ENCODE assay signal across 1 cellular context in the genomic region with DNA sequence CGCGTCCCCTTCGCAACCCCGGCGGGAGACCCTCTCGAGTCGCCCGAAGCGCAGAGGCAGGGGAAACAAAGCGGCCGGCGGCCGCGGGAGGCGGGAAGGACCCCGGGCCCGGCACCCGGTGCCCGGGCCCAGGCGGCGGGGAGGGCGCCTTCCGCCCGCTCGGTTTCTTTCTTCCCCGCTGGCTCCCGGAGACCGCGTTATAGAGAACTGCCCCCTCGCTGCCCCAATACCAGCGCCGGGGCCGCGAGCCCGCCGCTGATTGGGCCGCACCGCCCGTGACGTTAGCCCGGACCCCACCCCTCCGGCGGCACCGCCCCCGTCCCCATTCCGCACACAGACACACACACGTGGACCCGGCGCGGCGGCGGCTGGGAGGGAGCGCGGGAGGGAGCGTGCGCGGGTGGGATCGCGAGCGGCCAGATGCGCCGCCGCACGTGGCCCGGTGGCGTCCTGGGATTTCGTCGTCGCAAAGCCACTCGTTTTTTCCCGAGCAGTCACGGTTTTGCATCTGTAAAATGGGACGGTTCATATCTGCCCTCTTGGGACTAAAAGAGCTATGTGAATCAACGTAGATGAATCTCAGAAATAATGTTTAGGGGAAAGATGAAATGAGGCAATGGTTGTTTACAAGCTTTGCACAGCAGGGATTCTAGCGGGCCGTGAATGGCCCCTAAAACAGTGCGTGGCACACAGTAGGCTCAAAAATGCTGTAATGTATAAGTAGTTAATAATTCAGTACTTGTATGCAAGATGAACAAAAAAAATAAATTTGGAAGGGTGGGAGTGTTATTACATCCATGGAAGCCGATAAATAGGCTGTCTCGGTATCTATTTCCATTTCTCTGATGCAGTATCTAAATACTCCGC.
TF ChIP-seq lines count a peak whose summit lies in the region.

A gene (minus strand): TSS at position 209 of the 867 bp plus-strand sequence. CDS start 462 bp downstream, outside the sequence.

TF ChIP-seq in HepG2, 621 proteins besides CTCF, POLR2A, EP300 and RAD21 (continued from another document and continues in another):
- TF ChIP-seq, protein P1, sequence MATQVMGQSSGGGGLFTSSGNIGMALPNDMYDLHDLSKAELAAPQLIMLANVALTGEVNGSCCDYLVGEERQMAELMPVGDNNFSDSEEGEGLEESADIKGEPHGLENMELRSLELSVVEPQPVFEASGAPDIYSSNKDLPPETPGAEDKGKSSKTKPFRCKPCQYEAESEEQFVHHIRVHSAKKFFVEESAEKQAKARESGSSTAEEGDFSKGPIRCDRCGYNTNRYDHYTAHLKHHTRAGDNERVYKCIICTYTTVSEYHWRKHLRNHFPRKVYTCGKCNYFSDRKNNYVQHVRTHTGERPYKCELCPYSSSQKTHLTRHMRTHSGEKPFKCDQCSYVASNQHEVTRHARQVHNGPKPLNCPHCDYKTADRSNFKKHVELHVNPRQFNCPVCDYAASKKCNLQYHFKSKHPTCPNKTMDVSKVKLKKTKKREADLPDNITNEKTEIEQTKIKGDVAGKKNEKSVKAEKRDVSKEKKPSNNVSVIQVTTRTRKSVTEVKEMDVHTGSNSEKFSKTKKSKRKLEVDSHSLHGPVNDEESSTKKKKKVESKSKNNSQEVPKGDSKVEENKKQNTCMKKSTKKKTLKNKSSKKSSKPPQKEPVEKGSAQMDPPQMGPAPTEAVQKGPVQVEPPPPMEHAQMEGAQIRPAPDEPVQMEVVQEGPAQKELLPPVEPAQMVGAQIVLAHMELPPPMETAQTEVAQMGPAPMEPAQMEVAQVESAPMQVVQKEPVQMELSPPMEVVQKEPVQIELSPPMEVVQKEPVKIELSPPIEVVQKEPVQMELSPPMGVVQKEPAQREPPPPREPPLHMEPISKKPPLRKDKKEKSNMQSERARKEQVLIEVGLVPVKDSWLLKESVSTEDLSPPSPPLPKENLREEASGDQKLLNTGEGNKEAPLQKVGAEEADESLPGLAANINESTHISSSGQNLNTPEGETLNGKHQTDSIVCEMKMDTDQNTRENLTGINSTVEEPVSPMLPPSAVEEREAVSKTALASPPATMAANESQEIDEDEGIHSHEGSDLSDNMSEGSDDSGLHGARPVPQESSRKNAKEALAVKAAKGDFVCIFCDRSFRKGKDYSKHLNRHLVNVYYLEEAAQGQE (IDR thresholded peaks at IDR 0.05; ENCODE audit: borderline replicate concordance in 1 of 2, low read depth in 1 of 2, low read length in 2 of 2): peak in 1 of 2 experiments; percentile 13; a peak in 1 of 4 replicates
- TF ChIP-seq GATAD1 (CRISPR knock-in tag; IDR thresholded peaks at IDR 0.05) (peak; percentile 76), ZNF577 (CRISPR knock-in tag; IDR thresholded peaks at IDR 0.05; ENCODE audit: borderline replicate concordance, low read depth) (no peak), PCBP2 (optimal IDR thresholded peaks at IDR 0.05; ENCODE audit: low read depth, low read length, poor library complexity, severe bottlenecking) (no peak), ATF7 (IDR thresholded peaks at IDR 0.05) (no peak), ATF7 (CRISPR knock-in tag; IDR thresholded peaks at IDR 0.05) (peak; percentile 64; the same call in 1 of the 2 replicates), MXI1 (IDR thresholded peaks at IDR 0.05; ENCODE audit: borderline replicate concordance, low read depth, low read length) (peak; percentile 100), U2AF1 (optimal IDR thresholded peaks at IDR 0.05; ENCODE audit: low read depth, low read length) (no peak), ZNF562 (CRISPR knock-in tag; IDR thresholded peaks at IDR 0.05; ENCODE audit: borderline replicate concordance) (no peak), SMAD1 (CRISPR knock-in tag; IDR thresholded peaks at IDR 0.05; ENCODE audit: borderline replicate concordance, low read depth) (0 out of 2 replicates have a peak, but pooled peaks have one; percentile 70), ZNF674 (CRISPR knock-in tag; IDR thresholded peaks at IDR 0.05; ENCODE audit: low read depth) (no peak), MED13 (CRISPR knock-in tag; IDR thresholded peaks at IDR 0.05) (peak; percentile 89; the same call in 1 of the 2 replicates), KAT7 (CRISPR knock-in tag; IDR thresholded peaks at IDR 0.05; ENCODE audit: borderline replicate concordance) (peak; percentile 90; the same call in 1 of the 2 replicates), ATRX (CRISPR knock-in tag; IDR thresholded peaks at IDR 0.05; ENCODE audit: borderline replicate concordance) (no peak), SNAI1 (CRISPR knock-in tag; IDR thresholded peaks at IDR 0.05; ENCODE audit: borderline replicate concordance) (no peak; the same call in 1 of the 2 replicates), ZNF121 (CRISPR knock-in tag; IDR thresholded peaks at IDR 0.05) (no peak), ZNF713 (CRISPR knock-in tag; IDR thresholded peaks at IDR 0.05) (0 out of 2 replicates have a peak, but pooled peaks have one; percentile 83), HNF4A (CRISPR knock-in tag; IDR thresholded peaks at IDR 0.05) (0 out of 2 replicates have a peak, but pooled peaks have one; percentile 12)
- TF ChIP-seq, protein P2, sequence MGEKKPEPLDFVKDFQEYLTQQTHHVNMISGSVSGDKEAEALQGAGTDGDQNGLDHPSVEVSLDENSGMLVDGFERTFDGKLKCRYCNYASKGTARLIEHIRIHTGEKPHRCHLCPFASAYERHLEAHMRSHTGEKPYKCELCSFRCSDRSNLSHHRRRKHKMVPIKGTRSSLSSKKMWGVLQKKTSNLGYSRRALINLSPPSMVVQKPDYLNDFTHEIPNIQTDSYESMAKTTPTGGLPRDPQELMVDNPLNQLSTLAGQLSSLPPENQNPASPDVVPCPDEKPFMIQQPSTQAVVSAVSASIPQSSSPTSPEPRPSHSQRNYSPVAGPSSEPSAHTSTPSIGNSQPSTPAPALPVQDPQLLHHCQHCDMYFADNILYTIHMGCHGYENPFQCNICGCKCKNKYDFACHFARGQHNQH (CRISPR knock-in tag; IDR thresholded peaks at IDR 0.05): peak; percentile 86
- TF ChIP-seq, protein P3, sequence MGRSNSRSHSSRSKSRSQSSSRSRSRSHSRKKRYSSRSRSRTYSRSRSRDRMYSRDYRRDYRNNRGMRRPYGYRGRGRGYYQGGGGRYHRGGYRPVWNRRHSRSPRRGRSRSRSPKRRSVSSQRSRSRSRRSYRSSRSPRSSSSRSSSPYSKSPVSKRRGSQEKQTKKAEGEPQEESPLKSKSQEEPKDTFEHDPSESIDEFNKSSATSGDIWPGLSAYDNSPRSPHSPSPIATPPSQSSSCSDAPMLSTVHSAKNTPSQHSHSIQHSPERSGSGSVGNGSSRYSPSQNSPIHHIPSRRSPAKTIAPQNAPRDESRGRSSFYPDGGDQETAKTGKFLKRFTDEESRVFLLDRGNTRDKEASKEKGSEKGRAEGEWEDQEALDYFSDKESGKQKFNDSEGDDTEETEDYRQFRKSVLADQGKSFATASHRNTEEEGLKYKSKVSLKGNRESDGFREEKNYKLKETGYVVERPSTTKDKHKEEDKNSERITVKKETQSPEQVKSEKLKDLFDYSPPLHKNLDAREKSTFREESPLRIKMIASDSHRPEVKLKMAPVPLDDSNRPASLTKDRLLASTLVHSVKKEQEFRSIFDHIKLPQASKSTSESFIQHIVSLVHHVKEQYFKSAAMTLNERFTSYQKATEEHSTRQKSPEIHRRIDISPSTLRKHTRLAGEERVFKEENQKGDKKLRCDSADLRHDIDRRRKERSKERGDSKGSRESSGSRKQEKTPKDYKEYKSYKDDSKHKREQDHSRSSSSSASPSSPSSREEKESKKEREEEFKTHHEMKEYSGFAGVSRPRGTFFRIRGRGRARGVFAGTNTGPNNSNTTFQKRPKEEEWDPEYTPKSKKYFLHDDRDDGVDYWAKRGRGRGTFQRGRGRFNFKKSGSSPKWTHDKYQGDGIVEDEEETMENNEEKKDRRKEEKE (IDR thresholded peaks at IDR 0.05): no peak
- TF ChIP-seq, protein P4, sequence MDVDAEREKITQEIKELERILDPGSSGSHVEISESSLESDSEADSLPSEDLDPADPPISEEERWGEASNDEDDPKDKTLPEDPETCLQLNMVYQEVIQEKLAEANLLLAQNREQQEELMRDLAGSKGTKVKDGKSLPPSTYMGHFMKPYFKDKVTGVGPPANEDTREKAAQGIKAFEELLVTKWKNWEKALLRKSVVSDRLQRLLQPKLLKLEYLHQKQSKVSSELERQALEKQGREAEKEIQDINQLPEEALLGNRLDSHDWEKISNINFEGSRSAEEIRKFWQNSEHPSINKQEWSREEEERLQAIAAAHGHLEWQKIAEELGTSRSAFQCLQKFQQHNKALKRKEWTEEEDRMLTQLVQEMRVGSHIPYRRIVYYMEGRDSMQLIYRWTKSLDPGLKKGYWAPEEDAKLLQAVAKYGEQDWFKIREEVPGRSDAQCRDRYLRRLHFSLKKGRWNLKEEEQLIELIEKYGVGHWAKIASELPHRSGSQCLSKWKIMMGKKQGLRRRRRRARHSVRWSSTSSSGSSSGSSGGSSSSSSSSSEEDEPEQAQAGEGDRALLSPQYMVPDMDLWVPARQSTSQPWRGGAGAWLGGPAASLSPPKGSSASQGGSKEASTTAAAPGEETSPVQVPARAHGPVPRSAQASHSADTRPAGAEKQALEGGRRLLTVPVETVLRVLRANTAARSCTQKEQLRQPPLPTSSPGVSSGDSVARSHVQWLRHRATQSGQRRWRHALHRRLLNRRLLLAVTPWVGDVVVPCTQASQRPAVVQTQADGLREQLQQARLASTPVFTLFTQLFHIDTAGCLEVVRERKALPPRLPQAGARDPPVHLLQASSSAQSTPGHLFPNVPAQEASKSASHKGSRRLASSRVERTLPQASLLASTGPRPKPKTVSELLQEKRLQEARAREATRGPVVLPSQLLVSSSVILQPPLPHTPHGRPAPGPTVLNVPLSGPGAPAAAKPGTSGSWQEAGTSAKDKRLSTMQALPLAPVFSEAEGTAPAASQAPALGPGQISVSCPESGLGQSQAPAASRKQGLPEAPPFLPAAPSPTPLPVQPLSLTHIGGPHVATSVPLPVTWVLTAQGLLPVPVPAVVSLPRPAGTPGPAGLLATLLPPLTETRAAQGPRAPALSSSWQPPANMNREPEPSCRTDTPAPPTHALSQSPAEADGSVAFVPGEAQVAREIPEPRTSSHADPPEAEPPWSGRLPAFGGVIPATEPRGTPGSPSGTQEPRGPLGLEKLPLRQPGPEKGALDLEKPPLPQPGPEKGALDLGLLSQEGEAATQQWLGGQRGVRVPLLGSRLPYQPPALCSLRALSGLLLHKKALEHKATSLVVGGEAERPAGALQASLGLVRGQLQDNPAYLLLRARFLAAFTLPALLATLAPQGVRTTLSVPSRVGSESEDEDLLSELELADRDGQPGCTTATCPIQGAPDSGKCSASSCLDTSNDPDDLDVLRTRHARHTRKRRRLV (CRISPR knock-in tag; IDR thresholded peaks at IDR 0.05): no peak
- TF ChIP-seq, protein P5, sequence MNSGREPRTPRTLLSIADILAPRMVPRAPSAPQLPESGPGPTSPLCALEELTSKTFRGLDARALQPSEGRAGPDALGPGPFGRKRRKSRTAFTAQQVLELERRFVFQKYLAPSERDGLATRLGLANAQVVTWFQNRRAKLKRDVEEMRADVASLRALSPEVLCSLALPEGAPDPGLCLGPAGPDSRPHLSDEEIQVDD (CRISPR knock-in tag; IDR thresholded peaks at IDR 0.05; ENCODE audit: borderline replicate concordance): no peak
- TF ChIP-seq, protein P6, sequence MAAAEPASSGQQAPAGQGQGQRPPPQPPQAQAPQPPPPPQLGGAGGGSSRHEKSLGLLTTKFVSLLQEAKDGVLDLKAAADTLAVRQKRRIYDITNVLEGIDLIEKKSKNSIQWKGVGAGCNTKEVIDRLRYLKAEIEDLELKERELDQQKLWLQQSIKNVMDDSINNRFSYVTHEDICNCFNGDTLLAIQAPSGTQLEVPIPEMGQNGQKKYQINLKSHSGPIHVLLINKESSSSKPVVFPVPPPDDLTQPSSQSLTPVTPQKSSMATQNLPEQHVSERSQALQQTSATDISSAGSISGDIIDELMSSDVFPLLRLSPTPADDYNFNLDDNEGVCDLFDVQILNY (CRISPR knock-in tag; conservative IDR thresholded peaks at IDR 0.05): peak; percentile 89
- TF ChIP-seq, protein P7, sequence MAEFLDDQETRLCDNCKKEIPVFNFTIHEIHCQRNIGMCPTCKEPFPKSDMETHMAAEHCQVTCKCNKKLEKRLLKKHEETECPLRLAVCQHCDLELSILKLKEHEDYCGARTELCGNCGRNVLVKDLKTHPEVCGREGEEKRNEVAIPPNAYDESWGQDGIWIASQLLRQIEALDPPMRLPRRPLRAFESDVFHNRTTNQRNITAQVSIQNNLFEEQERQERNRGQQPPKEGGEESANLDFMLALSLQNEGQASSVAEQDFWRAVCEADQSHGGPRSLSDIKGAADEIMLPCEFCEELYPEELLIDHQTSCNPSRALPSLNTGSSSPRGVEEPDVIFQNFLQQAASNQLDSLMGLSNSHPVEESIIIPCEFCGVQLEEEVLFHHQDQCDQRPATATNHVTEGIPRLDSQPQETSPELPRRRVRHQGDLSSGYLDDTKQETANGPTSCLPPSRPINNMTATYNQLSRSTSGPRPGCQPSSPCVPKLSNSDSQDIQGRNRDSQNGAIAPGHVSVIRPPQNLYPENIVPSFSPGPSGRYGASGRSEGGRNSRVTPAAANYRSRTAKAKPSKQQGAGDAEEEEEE (CRISPR knock-in tag; IDR thresholded peaks at IDR 0.05; ENCODE audit: borderline replicate concordance): no peak
- TF ChIP-seq, protein P8, sequence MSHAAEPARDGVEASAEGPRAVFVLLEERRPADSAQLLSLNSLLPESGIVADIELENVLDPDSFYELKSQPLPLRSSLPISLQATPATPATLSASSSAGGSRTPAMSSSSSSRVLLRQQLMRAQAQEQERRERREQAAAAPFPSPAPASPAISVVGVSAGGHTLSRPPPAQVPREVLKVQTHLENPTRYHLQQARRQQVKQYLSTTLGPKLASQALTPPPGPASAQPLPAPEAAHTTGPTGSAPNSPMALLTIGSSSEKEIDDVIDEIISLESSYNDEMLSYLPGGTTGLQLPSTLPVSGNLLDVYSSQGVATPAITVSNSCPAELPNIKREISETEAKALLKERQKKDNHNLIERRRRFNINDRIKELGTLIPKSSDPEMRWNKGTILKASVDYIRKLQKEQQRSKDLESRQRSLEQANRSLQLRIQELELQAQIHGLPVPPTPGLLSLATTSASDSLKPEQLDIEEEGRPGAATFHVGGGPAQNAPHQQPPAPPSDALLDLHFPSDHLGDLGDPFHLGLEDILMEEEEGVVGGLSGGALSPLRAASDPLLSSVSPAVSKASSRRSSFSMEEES (CRISPR knock-in tag; IDR thresholded peaks at IDR 0.05): peak; percentile 85
- TF ChIP-seq, protein P9, sequence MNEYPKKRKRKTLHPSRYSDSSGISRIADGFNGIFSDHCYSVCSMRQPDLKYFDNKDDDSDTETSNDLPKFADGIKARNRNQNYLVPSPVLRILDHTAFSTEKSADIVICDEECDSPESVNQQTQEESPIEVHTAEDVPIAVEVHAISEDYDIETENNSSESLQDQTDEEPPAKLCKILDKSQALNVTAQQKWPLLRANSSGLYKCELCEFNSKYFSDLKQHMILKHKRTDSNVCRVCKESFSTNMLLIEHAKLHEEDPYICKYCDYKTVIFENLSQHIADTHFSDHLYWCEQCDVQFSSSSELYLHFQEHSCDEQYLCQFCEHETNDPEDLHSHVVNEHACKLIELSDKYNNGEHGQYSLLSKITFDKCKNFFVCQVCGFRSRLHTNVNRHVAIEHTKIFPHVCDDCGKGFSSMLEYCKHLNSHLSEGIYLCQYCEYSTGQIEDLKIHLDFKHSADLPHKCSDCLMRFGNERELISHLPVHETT (CRISPR knock-in tag; conservative IDR thresholded peaks at IDR 0.05): peak; percentile 87
- TF ChIP-seq, protein P10, sequence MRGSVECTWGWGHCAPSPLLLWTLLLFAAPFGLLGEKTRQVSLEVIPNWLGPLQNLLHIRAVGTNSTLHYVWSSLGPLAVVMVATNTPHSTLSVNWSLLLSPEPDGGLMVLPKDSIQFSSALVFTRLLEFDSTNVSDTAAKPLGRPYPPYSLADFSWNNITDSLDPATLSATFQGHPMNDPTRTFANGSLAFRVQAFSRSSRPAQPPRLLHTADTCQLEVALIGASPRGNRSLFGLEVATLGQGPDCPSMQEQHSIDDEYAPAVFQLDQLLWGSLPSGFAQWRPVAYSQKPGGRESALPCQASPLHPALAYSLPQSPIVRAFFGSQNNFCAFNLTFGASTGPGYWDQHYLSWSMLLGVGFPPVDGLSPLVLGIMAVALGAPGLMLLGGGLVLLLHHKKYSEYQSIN (CRISPR knock-in tag; IDR thresholded peaks at IDR 0.05; ENCODE audit: borderline replicate concordance): no peak
- TF ChIP-seq, protein P11, sequence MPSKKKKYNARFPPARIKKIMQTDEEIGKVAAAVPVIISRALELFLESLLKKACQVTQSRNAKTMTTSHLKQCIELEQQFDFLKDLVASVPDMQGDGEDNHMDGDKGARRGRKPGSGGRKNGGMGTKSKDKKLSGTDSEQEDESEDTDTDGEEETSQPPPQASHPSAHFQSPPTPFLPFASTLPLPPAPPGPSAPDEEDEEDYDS (CRISPR knock-in tag; IDR thresholded peaks at IDR 0.05): peak; percentile 95
